Comparison of ENCODE assay signal across 10 cellular contexts in the genomic region with DNA sequence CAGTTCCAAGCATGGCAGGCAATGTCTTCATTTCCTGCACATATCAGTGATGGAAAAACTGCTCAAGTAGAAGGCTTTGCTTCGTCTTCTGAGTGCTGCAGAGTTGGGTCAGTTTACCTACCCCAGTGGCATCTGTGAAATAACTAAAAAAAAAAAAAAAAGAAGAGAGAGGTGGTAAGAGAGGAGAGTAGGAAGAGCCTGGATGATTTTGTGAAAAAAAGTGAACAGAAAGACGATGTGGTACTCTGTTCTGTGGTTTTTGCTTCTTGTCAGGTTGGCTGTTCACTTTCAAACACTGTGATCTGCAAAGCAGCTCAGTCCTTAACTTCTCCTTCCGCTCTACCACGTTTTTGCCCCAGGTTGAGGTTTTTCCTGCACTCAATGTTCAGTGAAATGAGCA. TPM values are rescaled to one million over a fixed set of nuclear protein-coding genes. Genes with fewer than 3 reads are reported as not detected.
DNase-seq lines count a peak whose midpoint lies in the region; ATAC-seq and TF ChIP-seq lines count a peak whose summit lies in the region.
"Had no signal": no experiment of that assay in that cellular context is flagged by ENCODE, and none has a peak within 500 bp of the region (broad histone marks: within the 10 kb centered on the region; RNA-seq: fewer than 3 reads in every experiment).

Gene BTLA, minus strand, starts transcription at position 145 of the 400 bp plus-strand sequence. Its CDS starts 114 bp downstream, at position 31.

- TF ChIP-seq EP300 in SK-N-SH (IDR thresholded peaks at IDR 0.05; ENCODE audit: borderline replicate concordance in 1 of 2, low read depth in 1 of 2, low read length in 1 of 2): no peak

- no peak within 1 kb of the TSS for H2AFZ ChIP-seq in SK-N-SH (ENCODE audit: low read depth)

- POLR2A ChIA-PET in SK-N-SH (lab: Yijun Ruan, JAX) (no interaction called here), WTC11 (lab: Charles Lee) (no interaction called here)

- H3K4me3 ChIP-seq in GM06990 (replicated peaks; ENCODE audit: low read depth, low read length) (peak within 1 kb of the TSS; percentile 83), SK-N-SH (ENCODE audit: low read depth in 2 of 2, low read length in 1 of 2) (no peak within 1 kb of the TSS)
- H3K4me3 ChIP-seq: cardiac muscle cell had no signal

- no peaks in the 10 kb centered on the region for H3K9me2 ChIP-seq in SK-N-SH

- TF ChIP-seq RAD21 in SK-N-SH (IDR thresholded peaks at IDR 0.05; ENCODE audit: low read length): no peak

- no peak within 1 kb of the TSS for H3K4me3 Mint-ChIP-seq in WTC11

- no peaks in the 10 kb centered on the region for H3F3A ChIP-seq in SK-N-SH (replicated peaks; ENCODE audit: insufficient read depth)

- H4K20me1 ChIP-seq in SK-N-SH (ENCODE audit: insufficient read depth): no peaks in the 10 kb centered on the region

- WGBS in SK-N-SH (ENCODE audit: low lambda C conversion rate): 20% methylated on average over 4 of the region's 4 CpGs

- H3K4me1 ChIP-seq in SK-N-SH (ENCODE audit: control insufficient read depth in 1 of 2, insufficient read depth in 2 of 2, low read depth in 1 of 2, low read length in 1 of 2): no peaks in the 10 kb centered on the region

- no peaks in the 10 kb centered on the region for H3K9me3 ChIP-seq in SK-N-SH

- no peak within 1 kb of the TSS for H3K9ac ChIP-seq in SK-N-SH

- peaks cover 3% of the 10 kb centered on the region for H3K9me3 Mint-ChIP-seq in WTC11

- H3K4me2 ChIP-seq in SK-N-SH: no peak within 1 kb of the TSS

- DNase-seq in GM06990 (ENCODE audit: extremely low read depth, insufficient read length) (peak; percentile 57), SK-N-SH (no peak), WTC11 (ENCODE audit: low spot score) (no peak), NCI-H1930 (lab: John Stamatoyannopoulos, UW) (no peak), NCI-H82 treated with DMSO at 0.1 percent for 48 hours (lab: John Stamatoyannopoulos, UW; ENCODE audit: unreplicated experiment) (no peak)
- peak; percentile 20 for DNase-seq in activated naive CD4-positive, alpha-beta T cell treated with anti-CD3 and anti-CD28 coated beads, Interleukin-2, amount 50 U/mL, for 16 hours
- DNase-seq: RPMI8226 had no signal

- CTCF ChIA-PET in SK-N-SH (lab: Yijun Ruan, JAX): interaction anchor here (0.7 kb wide), 1 partner anchor 1268 kb away, joined by 3 read pairs; no protein-coding TSS in a partner anchor
- CTCF ChIA-PET in WTC11 (lab: Charles Lee): interaction anchor here (1.3 kb wide), 1 partner anchor 388 kb away, joined by 3 read pairs; no protein-coding TSS in a partner anchor

- peaks cover 4% of the 10 kb centered on the region for H3K27me3 Mint-ChIP-seq in WTC11 (ENCODE audit: low read depth)

- H3K36me3 ChIP-seq in GM06990 (ENCODE audit: control insufficient read depth, insufficient read depth, low read length): no peaks in the 10 kb centered on the region
- no peaks in the 10 kb centered on the region for H3K36me3 ChIP-seq in SK-N-SH (replicated peaks in 1 of 2; ENCODE audit: control insufficient read depth in 1 of 2, insufficient read depth in 2 of 2, low read length in 1 of 2)
- H3K36me3 ChIP-seq: cardiac muscle cell had no signal

- H3K27me3 ChIP-seq in GM06990 (replicated peaks; ENCODE audit: control insufficient read depth, insufficient read depth, low read length) (no peaks in the 10 kb centered on the region), SK-N-SH (ENCODE audit: insufficient read depth) (no peaks in the 10 kb centered on the region)
- H3K27me3 ChIP-seq: cardiac muscle cell had no signal

- ATAC-seq in GM19328 (IDR thresholded peaks at IDR 0.05; ENCODE audit: unreplicated experiment): peak; percentile 65
- peak; percentile 47 for ATAC-seq in HG03135 (IDR thresholded peaks at IDR 0.05; ENCODE audit: unreplicated experiment)
- ATAC-seq in WTC11: no peak

- no peak for TF ChIP-seq CTCF in GM06990 (IDR thresholded peaks at IDR 0.05; ENCODE audit: insufficient read depth, low read length, poor library complexity, severe bottlenecking)
- TF ChIP-seq CTCF in SK-N-SH (IDR thresholded peaks at IDR 0.05): no peak
- no peak for TF ChIP-seq CTCF in WTC11 (IDR thresholded peaks at IDR 0.05)

- H3K27ac Mint-ChIP-seq in WTC11: no peak within 1 kb of the TSS

- peaks cover 4% of the 10 kb centered on the region for H3K4me1 Mint-ChIP-seq in WTC11

- peaks cover 2% of the 10 kb centered on the region; the same call in 1 of the 2 replicates for H3K36me3 Mint-ChIP-seq in WTC11

- no peak within 1 kb of the TSS for H3K27ac ChIP-seq in SK-N-SH (ENCODE audit: low read depth in 2 of 2, low read length in 1 of 2)
- H3K27ac ChIP-seq: cardiac muscle cell had no signal

- H3K79me2 ChIP-seq in SK-N-SH (ENCODE audit: insufficient read depth): no peaks in the 10 kb centered on the region

TF ChIP-seq in SK-N-SH, 30 proteins besides CTCF, POLR2A, EP300 and RAD21 (continues in another document):
- no peak for TF ChIP-seq JUND (IDR thresholded peaks at IDR 0.05)
- TF ChIP-seq CHD2 (IDR thresholded peaks at IDR 0.05; ENCODE audit: low read length, partially characterized antibody): no peak
- TF ChIP-seq GATA2 (CRISPR knock-in tag; IDR thresholded peaks at IDR 0.05): no peak
- no peak for TF ChIP-seq ZBTB33 (IDR thresholded peaks at IDR 0.05; ENCODE audit: borderline replicate concordance, low read depth)
- TF ChIP-seq MAX (IDR thresholded peaks at IDR 0.05; ENCODE audit: low read depth): no peak
- TF ChIP-seq SIN3A (IDR thresholded peaks at IDR 0.05; ENCODE audit: borderline replicate concordance, low read depth, low read length): no peak
- TF ChIP-seq EZH2phosphoT487 (IDR thresholded peaks at IDR 0.05; ENCODE audit: borderline replicate concordance, low read depth): no peak
- no peak for TF ChIP-seq ELF1 (IDR thresholded peaks at IDR 0.05)
- no peak for TF ChIP-seq POLR2AphosphoS5 (IDR thresholded peaks at IDR 0.05; ENCODE audit: low read depth, low read length)
- TF ChIP-seq MEF2A (IDR thresholded peaks at IDR 0.05; ENCODE audit: borderline replicate concordance, low read depth): no peak
- TF ChIP-seq NRF1 (IDR thresholded peaks at IDR 0.05; ENCODE audit: low read depth, low read length): no peak
- TF ChIP-seq TCF12 (IDR thresholded peaks at IDR 0.05): no peak
- TF ChIP-seq RXRA (IDR thresholded peaks at IDR 0.05; ENCODE audit: borderline replicate concordance, low read depth): no peak

TF ChIP-seq in WTC11, 78 proteins besides CTCF, POLR2A, EP300 and RAD21:
- no peak for TF ChIP-seq ZNF232 (CRISPR knock-in tag; IDR thresholded peaks at IDR 0.05)
- no peak for TF ChIP-seq NR3C1 (CRISPR knock-in tag; conservative IDR thresholded peaks at IDR 0.05; ENCODE audit: low read depth)
- no peak for TF ChIP-seq NR1H2 (CRISPR knock-in tag; IDR thresholded peaks at IDR 0.05)
- TF ChIP-seq ZNF263 (CRISPR knock-in tag; IDR thresholded peaks at IDR 0.05; ENCODE audit: low read depth): no peak
- TF ChIP-seq ZNF423 (CRISPR knock-in tag; IDR thresholded peaks at IDR 0.05): no peak
TF ChIP-seq in WTC11: peak in this region for 0.

RNA-seq across cellular contexts. Expression of gene BTLA, which starts in this region (rescaled TPM):
- not detected in 2 replicates for polyA plus RNA-seq in SK-N-SH (2012; rRNA removed)
- 0.07 TPM in 1 of 2 replicates, not detected in the other for polyA plus RNA-seq in SK-N-SH (2012; cell fraction: cytosol; rRNA removed)
- polyA plus RNA-seq in SK-N-SH (2012; cell fraction: nucleus; rRNA removed): not detected in 2 replicates
- total RNA-seq in WTC11 (2021): 0.14 to 0.37 TPM in 2 of 3 replicates, not detected in the other
- total RNA-seq: cardiac muscle cell had no signal
- polyA plus RNA-seq: cardiac muscle cell had no signal

Comparison
In these comparisons a context has a peak if more than half of its experiments do, and no peak if none do; other contexts are left out.
1. DNase-seq: peak in GM06990 (single experiment) and activated naive CD4-positive, alpha-beta T cell treated with anti-CD3 and anti-CD28 coated beads, Interleukin-2, amount 50 U/mL, for 16 hours (single experiment); none in SK-N-SH (single experiment), WTC11 (single experiment), NCI-H1930 (0 of 2) and NCI-H82 treated with DMSO at 0.1 percent for 48 hours (single experiment).